21 cellular contexts compared by ENCODE assay signal in genomic region chr3:64134882-64135281, GRCh38.
"Had no signal": no experiment of that assay in that cellular context is flagged by ENCODE, and none has a peak within 500 bp of the region (broad histone marks: within the 10 kb centered on the region; RNA-seq: fewer than 3 reads in every experiment).

No MANE protein-coding gene starts in this region.

- H3K36me3 ChIP-seq: MG63 had no signal

- H3K27ac ChIP-seq: SJSA1, SK-N-MC had no signal

- H3K4me3 ChIP-seq: MG63, SJSA1, SK-N-MC had no signal

- DNase-seq: IMR-90, Karpas-422, KG1, MG63, NCI-H1092, NCI-H1105 treated with DMSO at 0.1 percent for 48 hours, NCI-H1417 treated with DMSO at 0.1 percent for 48 hours, NCI-H146, NCI-H1694 treated with DMSO at 0.1 percent for 48 hours, NCI-H1930, NCI-H2081, NCI-H2107, NCI-H2227 treated with DMSO at 0.1 percent for 48 hours, NCI-H524, NCI-H526 treated with DMSO at 0.1 percent for 48 hours, NCI-H774, Right ventricle myocardium superior, RPMI8226, SIG-M5 had no signal

- H3K27me3 ChIP-seq: MG63, SJSA1 had no signal

- H3K9me3 ChIP-seq: MG63, SJSA1 had no signal
